ENCODE assay signal across 8 cellular contexts in the genomic region with DNA sequence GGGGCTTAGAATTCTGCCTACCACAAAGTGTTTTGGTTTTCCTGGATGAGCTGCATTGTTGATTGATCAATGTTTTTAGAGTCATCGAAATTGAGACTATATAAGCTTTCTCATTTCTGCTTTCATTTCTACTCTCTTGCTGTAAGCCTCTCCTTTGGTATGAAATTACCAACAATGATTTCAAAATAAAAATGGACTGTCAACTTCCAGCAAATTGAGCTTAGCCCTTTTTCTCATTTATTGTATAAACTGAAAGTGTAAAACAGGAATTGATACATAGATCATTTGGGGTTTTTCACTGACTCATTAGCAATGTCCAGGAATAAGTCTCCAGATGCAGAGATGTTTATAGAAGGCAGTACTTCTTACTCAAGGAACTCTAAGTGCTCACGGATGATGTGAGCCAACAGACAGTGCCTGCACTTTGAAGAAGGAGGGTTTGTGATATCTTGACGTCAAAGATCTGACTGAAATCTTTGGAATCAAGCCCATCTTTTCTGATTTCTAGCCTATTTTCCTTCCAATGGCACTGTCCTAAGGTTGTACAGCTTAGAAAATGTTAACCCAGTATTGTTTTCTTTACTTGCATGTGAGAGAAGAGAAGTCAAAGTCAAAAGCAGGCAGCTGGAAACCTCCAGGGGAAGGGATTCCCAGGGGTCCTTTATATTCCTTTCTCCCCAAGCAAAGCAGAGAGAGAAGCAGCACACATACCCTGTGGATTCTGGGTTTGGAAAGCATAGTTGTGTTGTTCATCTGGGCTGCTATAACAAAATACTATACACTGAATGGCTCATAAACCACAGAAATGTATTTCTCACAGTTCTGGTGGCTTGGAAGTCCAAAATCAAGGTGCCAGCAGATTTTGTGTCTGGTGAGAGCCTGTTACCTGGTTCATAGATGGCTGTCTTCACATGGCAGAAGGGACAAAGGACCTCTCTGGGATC. TPM values are rescaled to one million over a fixed set of nuclear protein-coding genes. Genes with fewer than 3 reads are reported as not detected.
DNase-seq lines count a peak whose midpoint lies in the region; ATAC-seq and TF ChIP-seq lines count a peak whose summit lies in the region.

No MANE protein-coding gene starts in this region.

- peak overlapping the region; percentile 90 for H3K27ac Mint-ChIP-seq in T-helper 1 cell treated with Interleukin-12 subunit alpha and Interleukin-12 subunit beta and Interleukin-4 antibody, amounts not matched to agents 30 μg/mL and 1 μg/mL, for 36 hours

- no peaks in the 10 kb centered on the region for H3K36me3 ChIP-seq in mucosa of descending colon (ENCODE audit: low read depth)

- H3K27ac ChIP-seq in dorsolateral prefrontal cortex, result peak overlapping the region in 6 of 59 donors; percentile 7 to 73 (median 34)

- TF ChIP-seq CTCF in GM12865 (IDR thresholded peaks at IDR 0.05; ENCODE audit: insufficient read depth, low read depth, low read length, missing control alignments), result no peak
- TF ChIP-seq CTCF in mucosa of descending colon (IDR thresholded peaks at IDR 0.05), result no peak
- TF ChIP-seq CTCF in dorsolateral prefrontal cortex (IDR thresholded peaks at IDR 0.05 in 54 of 56, conservative IDR thresholded peaks at IDR 0.05 in 2 of 56; ENCODE audit: low read depth in 1 of 56, partially characterized antibody in 56 of 56), result no peak

- H3K36me3 Mint-ChIP-seq in T-helper 1 cell treated with Interleukin-12 subunit alpha and Interleukin-12 subunit beta and Interleukin-4 antibody, amounts not matched to agents 30 μg/mL and 1 μg/mL, for 36 hours (ENCODE audit: low read depth), result peaks cover under 1% of the 10 kb centered on the region

- H3K4me3 ChIP-seq in GM12865 (ENCODE audit: low read depth, low read length) (peak overlapping the region; percentile 52), mucosa of descending colon (no peak overlapping the region), dorsolateral prefrontal cortex (no peak overlapping the region)

- H3K4me1 Mint-ChIP-seq in T-helper 1 cell treated with Interleukin-12 subunit alpha and Interleukin-12 subunit beta and Interleukin-4 antibody, amounts not matched to agents 30 μg/mL and 1 μg/mL, for 36 hours (ENCODE audit: low read depth), result peaks cover 80% of the 10 kb centered on the region

- ATAC-seq in mucosa of descending colon, result peak; percentile 69

- peak overlapping the region; percentile 63 for H3K4me3 Mint-ChIP-seq in T-helper 1 cell treated with Interleukin-12 subunit alpha and Interleukin-12 subunit beta and Interleukin-4 antibody, amounts not matched to agents 30 μg/mL and 1 μg/mL, for 36 hours

- peaks cover 0 to 7% (median 0%) of the 10 kb centered on the region in 45 donors for H3K27me3 ChIP-seq in dorsolateral prefrontal cortex

- H3K27me3 Mint-ChIP-seq in T-helper 1 cell treated with Interleukin-12 subunit alpha and Interleukin-12 subunit beta and Interleukin-4 antibody, amounts not matched to agents 30 μg/mL and 1 μg/mL, for 36 hours (ENCODE audit: low read depth), result no peaks in the 10 kb centered on the region

- DNase-seq in GM12865 (ENCODE audit: low read depth) (peak; percentile 79), HCEC 1CT (peak; percentile 90), mucosa of descending colon (no peak), dorsolateral prefrontal cortex (no peak), dermis blood vessel endothelial cell (no peak), NCI-H524 treated with DMSO at 0.1 percent for 48 hours (lab: John Stamatoyannopoulos, UW) (no peak)
- no peak for DNase-seq in activated CD4-positive, alpha-beta T cell treated with anti-CD3 and anti-CD28 coated beads for 4 hours

- H3K9me3 ChIP-seq in mucosa of descending colon, result no peaks in the 10 kb centered on the region

- intact Hi-C loops in mucosa of descending colon (cut with DNase I, micrococcal nuclease) (no loop called here), dorsolateral prefrontal cortex (cut with DNase I) (no loop called here)

- H3K9me3 Mint-ChIP-seq in T-helper 1 cell treated with Interleukin-12 subunit alpha and Interleukin-12 subunit beta and Interleukin-4 antibody, amounts not matched to agents 30 μg/mL and 1 μg/mL, for 36 hours, result no peaks in the 10 kb centered on the region

- no peaks in the 10 kb centered on the region for H3K4me1 ChIP-seq in mucosa of descending colon (ENCODE audit: low read depth)

RNA-seq across cellular contexts. Expression of a gene that starts 19.8 kb away (rescaled TPM):
- 10 to 100 TPM; 27.5 to 49.4 (median 33.5) TPM for total RNA-seq in mucosa of descending colon
- total RNA-seq in dorsolateral prefrontal cortex, result 100 to 1,000 TPM in 5 of 120 experiments, 10 to 100 TPM in 115; 61.9 to 138 (median 81.6) TPM
- total RNA-seq in dermis blood vessel endothelial cell, result 33.4 and 49.0 TPM in 2 replicates

Comparison
In these comparisons a context has a peak if more than half of its experiments do, and no peak if none do; other contexts are left out.
1. DNase-seq: peak in GM12865 (single experiment) and HCEC 1CT (single experiment); none in mucosa of descending colon (0 of 3), dorsolateral prefrontal cortex (0 of 10), dermis blood vessel endothelial cell (single experiment), activated CD4-positive, alpha-beta T cell treated with anti-CD3 and anti-CD28 coated beads for 4 hours (0 of 2) and NCI-H524 treated with DMSO at 0.1 percent for 48 hours (single experiment).